Comparison of ENCODE assay signal across 17 cellular contexts in the genomic region with DNA sequence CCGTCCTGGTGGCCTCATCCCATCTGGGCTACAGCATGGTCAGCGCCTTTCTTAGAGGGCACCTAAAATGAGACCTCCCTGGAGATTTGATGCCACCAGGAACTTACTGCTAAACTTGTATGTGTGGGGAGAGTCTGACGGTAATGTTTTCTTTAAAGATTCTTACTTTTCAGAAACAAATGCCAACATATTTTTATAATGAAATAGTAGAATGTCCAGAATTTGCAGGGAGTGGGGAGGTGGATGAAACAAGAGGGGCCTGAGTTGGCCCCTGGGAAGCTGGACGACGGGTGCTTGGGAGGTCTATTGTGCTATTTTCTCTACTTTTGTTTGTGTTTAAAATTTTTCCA.
A peak's percentile ranks its signal among the peaks of the same experiment; 100 is the strongest.
DNase-seq lines count a peak whose midpoint lies in the region; ATAC-seq and TF ChIP-seq lines count a peak whose summit lies in the region.
"Had no signal": no experiment of that assay in that cellular context is flagged by ENCODE, and none has a peak within 500 bp of the region (broad histone marks: within the 10 kb centered on the region; RNA-seq: fewer than 3 reads in every experiment).

No MANE protein-coding gene starts in this region.

- no TSS peak for BruUV-seq in MCF 10A (replicated peaks; lab: Mats Ljungman, UMichigan)

- H3K27ac ChIP-seq in breast epithelium (peak overlapping the region; percentile 32 to 70), aorta (ENCODE audit: low read depth in 1 of 2, low read length in 2 of 2) (peak overlapping the region in 1 of 2 donors; percentile 49)
- H3K27ac ChIP-seq: 22Rv1, BLaER1, C4-2B had no signal

- DNase-seq in breast epithelium (ENCODE audit: low spot score in 2 of 2) (no peak), MCF 10A (ENCODE audit: unreplicated experiment) (no peak), osteocyte (ENCODE audit: extremely low spot score, unreplicated experiment) (no peak), aorta (peak; percentile 33 to 36), activated T-cell treated with anti-CD3 and anti-CD28 coated beads for 4 hours (no peak), NCI-H2227 treated with DMSO at 0.1 percent for 48 hours (lab: John Stamatoyannopoulos, UW) (no peak)
- DNase-seq: Caco-2; CD4-positive, CD25-positive, alpha-beta regulatory T cell; CD8-positive, alpha-beta T cell; DND-41; GOT3; HFFc6 had no signal

- no peak overlapping the region for H3K27ac Mint-ChIP-seq in MCF 10A (ENCODE audit: low read depth, unreplicated experiment)
- H3K27ac Mint-ChIP-seq in osteocyte (ENCODE audit: unreplicated experiment): peak overlapping the region; percentile 27
- H3K27ac Mint-ChIP-seq: B cell; CD4-positive, CD25-positive, alpha-beta regulatory T cell; CD8-positive, alpha-beta T cell; HFFc6 had no signal

- POLR2A ChIA-PET in MCF 10A (lab: Yijun Ruan, JAX): no interaction called here

- intact Hi-C loops in breast epithelium (cut with DNase I; ENCODE audit: low total_unique reads): no loop called here
- intact Hi-C loops in MCF 10A (cut with micrococcal nuclease): no loop called here
- intact Hi-C loops in aorta (cut with DNase I): no loop called here

- H3K9me3 ChIP-seq in breast epithelium (no peaks in the 10 kb centered on the region), aorta (ENCODE audit: control insufficient read depth, low read length) (no peaks in the 10 kb centered on the region)
- H3K9me3 ChIP-seq: Caco-2, HAP-1 had no signal

- H3K4me1 ChIP-seq in breast epithelium (no peaks in the 10 kb centered on the region), aorta (ENCODE audit: control insufficient read depth in 1 of 2, insufficient read depth in 2 of 2, low read length in 2 of 2) (no peaks in the 10 kb centered on the region)
- H3K4me1 ChIP-seq: BLaER1, Caco-2, HAP-1 had no signal

- H3K4me3 ChIP-seq in breast epithelium (no peak overlapping the region), aorta (ENCODE audit: low read length in 2 of 2) (no peak overlapping the region)
- H3K4me3 ChIP-seq: BLaER1, HAP-1 had no signal

- no peak overlapping the region for H3K4me3 Mint-ChIP-seq in MCF 10A (ENCODE audit: unreplicated experiment)
- no peak overlapping the region for H3K4me3 Mint-ChIP-seq in osteocyte (ENCODE audit: unreplicated experiment)
- H3K4me3 Mint-ChIP-seq: B cell; CD4-positive, CD25-positive, alpha-beta regulatory T cell; CD8-positive, alpha-beta T cell; HFFc6 had no signal

- no peaks in the 10 kb centered on the region for H3K36me3 Mint-ChIP-seq in MCF 10A (ENCODE audit: insufficient read depth, unreplicated experiment)
- no peaks in the 10 kb centered on the region for H3K36me3 Mint-ChIP-seq in osteocyte (ENCODE audit: unreplicated experiment)
- H3K36me3 Mint-ChIP-seq: CD4-positive, CD25-positive, alpha-beta regulatory T cell; CD8-positive, alpha-beta T cell had no signal

- H3K27me3 Mint-ChIP-seq in MCF 10A (ENCODE audit: insufficient read depth, unreplicated experiment) (no peaks in the 10 kb centered on the region), osteocyte (ENCODE audit: unreplicated experiment) (peaks cover 2% of the 10 kb centered on the region)
- H3K27me3 Mint-ChIP-seq: B cell; CD4-positive, CD25-positive, alpha-beta regulatory T cell had no signal

- H3K36me3 ChIP-seq in breast epithelium: no peaks in the 10 kb centered on the region
- no peaks in the 10 kb centered on the region for H3K36me3 ChIP-seq in aorta (ENCODE audit: control insufficient read depth in 1 of 2, insufficient read depth in 2 of 2, low read length in 1 of 2)
- H3K36me3 ChIP-seq: BLaER1, HAP-1 had no signal

- peaks cover 36% of the 10 kb centered on the region for H3K9me3 Mint-ChIP-seq in MCF 10A (ENCODE audit: unreplicated experiment)
- no peaks in the 10 kb centered on the region for H3K9me3 Mint-ChIP-seq in osteocyte (ENCODE audit: unreplicated experiment)
- H3K9me3 Mint-ChIP-seq: CD8-positive, alpha-beta T cell had no signal

- TF ChIP-seq CTCF in breast epithelium (IDR thresholded peaks at IDR 0.05): no peak
- TF ChIP-seq CTCF in MCF 10A (IDR thresholded peaks at IDR 0.05; ENCODE audit: unreplicated experiment): no peak
- no peak for TF ChIP-seq CTCF in osteocyte (IDR thresholded peaks at IDR 0.05)

- ATAC-seq in aorta (ENCODE audit: low FRiP score): no peak
- ATAC-seq: CD8-positive, alpha-beta T cell had no signal

- CTCF ChIA-PET in MCF 10A (lab: Yijun Ruan, JAX): interaction anchor here (1.5 kb wide), 1 partner anchor 181 kb away, joined by 3 read pairs; no protein-coding TSS in a partner anchor

- H3K4me1 Mint-ChIP-seq in MCF 10A (ENCODE audit: insufficient read depth, unreplicated experiment): no peaks in the 10 kb centered on the region
- H3K4me1 Mint-ChIP-seq in osteocyte (ENCODE audit: unreplicated experiment): peaks cover 24% of the 10 kb centered on the region
- H3K4me1 Mint-ChIP-seq: B cell; CD4-positive, CD25-positive, alpha-beta regulatory T cell had no signal

- WGBS in aorta, 2 donors: 12 to 18% methylated on average over 5 of the region's 5 CpGs

- H3K27me3 ChIP-seq in breast epithelium: no peaks in the 10 kb centered on the region
- no peaks in the 10 kb centered on the region for H3K27me3 ChIP-seq in aorta (ENCODE audit: control insufficient read depth in 1 of 2, insufficient read depth in 2 of 2, low read length in 1 of 2)
- H3K27me3 ChIP-seq: BLaER1 had no signal

- TF ChIP-seq POLR2A in breast epithelium (IDR thresholded peaks at IDR 0.05): no peak

Comparison
In these comparisons a context has a peak if more than half of its experiments do, and no peak if none do; other contexts are left out.
1. DNase-seq: peak in aorta (2 of 2); none in breast epithelium (0 of 2), MCF 10A (single experiment), osteocyte (single experiment), activated T-cell treated with anti-CD3 and anti-CD28 coated beads for 4 hours (single experiment) and NCI-H2227 treated with DMSO at 0.1 percent for 48 hours (single experiment).